27 cellular contexts compared by ENCODE assay signal in genomic region chr16:50445603-50446250, GRCh38.
"Had no signal": no experiment of that assay in that cellular context is flagged by ENCODE, and none has a peak within 500 bp of the region (broad histone marks: within the 10 kb centered on the region; RNA-seq: fewer than 3 reads in every experiment).

No MANE protein-coding gene starts in this region.

- H3K36me3 Mint-ChIP-seq: activated naive CD8-positive, alpha-beta T cell treated with anti-CD3 and anti-CD28 coated beads for 36 hours had no signal

- H3K4me3 ChIP-seq: cardiac muscle cell, K562 had no signal

- H3K4me1 Mint-ChIP-seq: activated B cell treated with CpG ODN at 0.5 μM for 24 hours; activated CD4-positive, alpha-beta T cell treated with anti-CD3 and anti-CD28 coated beads, Interleukin-2, amount 10 ng/mL, durations not matched to agents 24 days and 14 days; activated CD8-positive, alpha-beta memory T cell treated with anti-CD3 and anti-CD28 coated beads, Interleukin-2, amount 10 ng/mL, durations not matched to agents 7 days and 5 days had no signal

- H3K27ac ChIP-seq: brain microvascular endothelial cell, cardiac muscle cell had no signal

- H3K27ac Mint-ChIP-seq: activated B cell treated with CpG ODN at 0.5 μM for 24 hours; activated CD4-positive, alpha-beta T cell treated with anti-CD3 and anti-CD28 coated beads, Interleukin-2, amount 10 ng/mL, durations not matched to agents 24 days and 14 days; activated CD8-positive, alpha-beta memory T cell treated with anti-CD3 and anti-CD28 coated beads, Interleukin-2, amount 10 ng/mL, durations not matched to agents 7 days and 5 days; activated naive CD4-positive, alpha-beta T cell treated with anti-CD3 and anti-CD28 coated beads for 36 hours; activated naive CD8-positive, alpha-beta T cell treated with anti-CD3 and anti-CD28 coated beads for 36 hours; activated T-cell treated with anti-CD3 and anti-CD28 coated beads, Interleukin-2, amount 50 U/mL, for 24 hours; activated T-helper 1 cell treated with anti-CD3 and anti-CD28 coated beads, Interleukin-12 subunit alpha, Interleukin-12 subunit beta, Interleukin-2, Interleukin-4 antibody, amounts not matched to agents 30 ng/mL and 10 ng/mL and 1 ng/mL, durations not matched to agents 14 hours and 24 hours and 36 hours; T-helper 17 cell had no signal

- H3K27me3 ChIP-seq: brain microvascular endothelial cell had no signal

- H3K27me3 Mint-ChIP-seq: activated CD4-positive, alpha-beta T cell treated with anti-CD3 and anti-CD28 coated beads, Interleukin-2, amount 10 ng/mL, durations not matched to agents 24 days and 14 days; activated naive CD8-positive, alpha-beta T cell treated with anti-CD3 and anti-CD28 coated beads for 36 hours; activated T-cell treated with anti-CD3 and anti-CD28 coated beads, Interleukin-2, amount 50 U/mL, for 24 hours had no signal

- ATAC-seq: activated CD8-positive, alpha-beta memory T cell treated with anti-CD3 and anti-CD28 coated beads, Interleukin-2, amount 10 ng/mL, durations not matched to agents 7 days and 5 days; K562; PC-3; T-helper 17 cell had no signal

- H3K36me3 ChIP-seq: brain microvascular endothelial cell, cardiac muscle cell had no signal

- H3K4me3 Mint-ChIP-seq: activated B cell treated with CpG ODN at 0.5 μM for 24 hours; activated CD4-positive, alpha-beta T cell treated with anti-CD3 and anti-CD28 coated beads, Interleukin-2, amount 10 ng/mL, durations not matched to agents 24 days and 14 days; activated CD8-positive, alpha-beta memory T cell treated with anti-CD3 and anti-CD28 coated beads, Interleukin-2, amount 10 ng/mL, durations not matched to agents 7 days and 5 days; activated naive CD4-positive, alpha-beta T cell treated with anti-CD3 and anti-CD28 coated beads for 36 hours; activated naive CD8-positive, alpha-beta T cell treated with anti-CD3 and anti-CD28 coated beads for 36 hours; activated T-cell treated with anti-CD3 and anti-CD28 coated beads, Interleukin-2, amount 50 U/mL, for 24 hours; activated T-helper 1 cell treated with anti-CD3 and anti-CD28 coated beads, Interleukin-12 subunit alpha, Interleukin-12 subunit beta, Interleukin-2, Interleukin-4 antibody, amounts not matched to agents 30 ng/mL and 10 ng/mL and 1 ng/mL, durations not matched to agents 14 hours and 24 hours and 36 hours; T-helper 17 cell had no signal

- DNase-seq: activated B cell treated with CpG ODN at 0.5 μM for 24 hours; activated CD4-positive, alpha-beta T cell treated with anti-CD3 and anti-CD28 coated beads for 1 hour; activated CD4-positive, alpha-beta T cell treated with anti-CD3 and anti-CD28 coated beads, Interleukin-2, amount 10 ng/mL, durations not matched to agents 24 days and 14 days; activated CD4-positive, alpha-beta T cell treated with anti-CD3 and anti-CD28 coated beads, Interleukin-2, amount 50 U/mL, for 48 hours; activated CD8-positive, alpha-beta memory T cell treated with anti-CD3 and anti-CD28 coated beads, Interleukin-2, amount 10 ng/mL, durations not matched to agents 7 days and 5 days; activated gamma-delta T cell; activated naive CD4-positive, alpha-beta T cell treated with anti-CD3 and anti-CD28 coated beads for 36 hours; activated naive CD8-positive, alpha-beta T cell treated with anti-CD3 and anti-CD28 coated beads for 36 hours; activated T-cell treated with anti-CD3 and anti-CD28 coated beads, Interleukin-2, amount 50 U/mL, for 24 hours; brain microvascular endothelial cell; cerebellar nuclear complex; Kasumi-1; NCI-H1105 treated with DMSO at 0.1 percent for 48 hours; NCI-H1436 treated with DMSO at 0.1 percent for 48 hours; NCI-H1930; NCI-H2107; NCI-H2171 treated with DMSO at 0.1 percent for 48 hours; NCI-H345; NCI-H510A; NCI-H526 treated with DMSO at 0.1 percent for 48 hours; PC-3; SIG-M5; T-helper 17 cell; T-helper 9 cell had no signal

- FAIRE-seq: K562 had no signal
